In genomic region chr11:98456281-98456680, GRCh38 we compare ENCODE assay signal across 1 cellular context.
TF ChIP-seq lines count a peak whose summit lies in the region.

No MANE protein-coding gene starts in this region.

TF ChIP-seq in K562, 482 proteins besides CTCF, POLR2A, EP300 and RAD21 (continued from another document):
- TF ChIP-seq CHD7 (IDR thresholded peaks at IDR 0.05; ENCODE audit: low read depth, low read length) = no peak
- TF ChIP-seq CEBPG (CRISPR knock-in tag; IDR thresholded peaks at IDR 0.05) = no peak
- TF ChIP-seq CEBPG (tag; conservative IDR thresholded peaks at IDR 0.05 in 1 of 2, IDR thresholded peaks at IDR 0.05 in 1 of 2) = no peak
